Comparison of ENCODE assay signal across 8 cellular contexts in genomic region chr21:44880762-44881585, GRCh38. TPM values are rescaled to one million over a fixed set of nuclear protein-coding genes. Genes with fewer than 3 reads are reported as not detected.
DNase-seq lines count a peak whose midpoint lies in the region; ATAC-seq, FAIRE-seq and TF ChIP-seq lines count a peak whose summit lies in the region.

No MANE protein-coding gene starts in this region.

- no peaks in the 10 kb centered on the region for H3K9me3 Mint-ChIP-seq in activated CD4-positive, alpha-beta memory T cell treated with anti-CD3 and anti-CD28 coated beads, Interleukin-2, amount 10 ng/mL, durations not matched to agents 7 days and 5 days

- POLR2A ChIA-PET in A549 (lab: Yijun Ruan, JAX): interaction anchor here (1.1 kb wide), 1 partner anchor 47 kb away, joined by 3 read pairs; no protein-coding TSS in a partner anchor
- POLR2A ChIA-PET in activated CD4-positive, alpha-beta memory T cell treated with anti-CD3 and anti-CD28 coated beads, Interleukin-2, amount 10 ng/mL, durations not matched to agents 7 days and 5 days (lab: Charles Lee): interaction anchor here (1.0 to 1.5 kb wide), 3 partner anchors 8 to 52 kb away, joined by 3 to 5 read pairs (median 4); no protein-coding TSS in a partner anchor

- TF ChIP-seq RAD21 in A549 (conservative IDR thresholded peaks at IDR 0.05 in 1 of 2, IDR thresholded peaks at IDR 0.05 in 1 of 2): no peak

- H3K27ac ChIP-seq in A549: peak overlapping the region; percentile 22 to 43; a peak in 5 of 6 replicates

- peaks cover 15% of the 10 kb centered on the region for H3K36me3 Mint-ChIP-seq in activated CD4-positive, alpha-beta memory T cell treated with anti-CD3 and anti-CD28 coated beads, Interleukin-2, amount 10 ng/mL, durations not matched to agents 7 days and 5 days (ENCODE audit: low read depth)

- no peaks in the 10 kb centered on the region for H3K9me3 ChIP-seq in A549

- no peak overlapping the region for H3K4me3 ChIP-seq in A549

- H3K4me3 Mint-ChIP-seq in activated CD4-positive, alpha-beta memory T cell treated with anti-CD3 and anti-CD28 coated beads, Interleukin-2, amount 10 ng/mL, durations not matched to agents 7 days and 5 days: no peak overlapping the region

- no peaks in the 10 kb centered on the region for H3K27me3 Mint-ChIP-seq in activated CD4-positive, alpha-beta memory T cell treated with anti-CD3 and anti-CD28 coated beads, Interleukin-2, amount 10 ng/mL, durations not matched to agents 7 days and 5 days

- TF ChIP-seq EP300 in A549 (IDR thresholded peaks at IDR 0.05): no peak

- no peak for FAIRE-seq in A549 (lab: Jason Lieb, UNC)

- no peak for TF ChIP-seq CTCF in A549 (IDR thresholded peaks at IDR 0.05)

- peaks cover 28% of the 10 kb centered on the region for H3K4me1 ChIP-seq in A549

- peak overlapping the region; percentile 69 for H3K27ac Mint-ChIP-seq in activated CD4-positive, alpha-beta memory T cell treated with anti-CD3 and anti-CD28 coated beads, Interleukin-2, amount 10 ng/mL, durations not matched to agents 7 days and 5 days

- H3K4me1 Mint-ChIP-seq in activated CD4-positive, alpha-beta memory T cell treated with anti-CD3 and anti-CD28 coated beads, Interleukin-2, amount 10 ng/mL, durations not matched to agents 7 days and 5 days: peaks cover 30% of the 10 kb centered on the region

- peak overlapping the region; percentile 28; the same call in 2 of the 3 replicates for H3K4me2 ChIP-seq in A549

- 31% methylated on average over 6 of the region's 6 CpGs for WGBS in A549 (ENCODE audit: missing lambda C conversion rate)

- DNase-seq in A549 (ENCODE audit: low read depth in 1 of 2, low spot score in 1 of 2) (no peak), HT1080 (ENCODE audit: low read depth) (peak; percentile 81), iris pigment epithelial cell (ENCODE audit: low read depth) (peak; percentile 75), cerebellar cortex (ENCODE audit: low spot score) (no peak), NCI-H2081 (lab: John Stamatoyannopoulos, UW) (no peak), NCI-H2171 treated with DMSO at 0.1 percent for 48 hours (lab: John Stamatoyannopoulos, UW) (no peak)
- DNase-seq in activated CD4-positive, alpha-beta memory T cell treated with anti-CD3 and anti-CD28 coated beads, Interleukin-2, amount 10 ng/mL, durations not matched to agents 7 days and 5 days: no peak

- ATAC-seq in A549 (no peak), GM21576 (IDR thresholded peaks at IDR 0.05; ENCODE audit: unreplicated experiment) (no peak)

- TF ChIP-seq POLR2A in A549 (IDR thresholded peaks at IDR 0.05; ENCODE audit: low read length): no peak

- CTCF ChIA-PET in A549 (lab: Yijun Ruan, JAX): interaction anchor here (1.0 to 3.1 kb wide), 6 partner anchors 12 to 87 kb away, joined by 3 to 18 read pairs (median 4); no protein-coding TSS in a partner anchor
- CTCF ChIA-PET in activated CD4-positive, alpha-beta memory T cell treated with anti-CD3 and anti-CD28 coated beads, Interleukin-2, amount 10 ng/mL, durations not matched to agents 7 days and 5 days (lab: Charles Lee): interaction anchor here (1.0 to 3.1 kb wide), 4 partner anchors 33 to 81 kb away, joined by 4 to 11 read pairs (median 4); partner anchors contain the start of gene UBE2G2

TF ChIP-seq in A549, 52 proteins besides CTCF, POLR2A, EP300 and RAD21:
- TF ChIP-seq, protein P1, sequence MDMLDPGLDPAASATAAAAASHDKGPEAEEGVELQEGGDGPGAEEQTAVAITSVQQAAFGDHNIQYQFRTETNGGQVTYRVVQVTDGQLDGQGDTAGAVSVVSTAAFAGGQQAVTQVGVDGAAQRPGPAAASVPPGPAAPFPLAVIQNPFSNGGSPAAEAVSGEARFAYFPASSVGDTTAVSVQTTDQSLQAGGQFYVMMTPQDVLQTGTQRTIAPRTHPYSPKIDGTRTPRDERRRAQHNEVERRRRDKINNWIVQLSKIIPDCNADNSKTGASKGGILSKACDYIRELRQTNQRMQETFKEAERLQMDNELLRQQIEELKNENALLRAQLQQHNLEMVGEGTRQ (IDR thresholded peaks at IDR 0.05): no peak
- TF ChIP-seq NFE2L2 (conservative IDR thresholded peaks at IDR 0.05; ENCODE audit: low read length) (no peak), MAZ (IDR thresholded peaks at IDR 0.05; ENCODE audit: borderline replicate concordance, low read depth, low read length) (no peak), EHF (CRISPR knock-in tag; IDR thresholded peaks at IDR 0.05) (no peak)
- TF ChIP-seq, protein P2, sequence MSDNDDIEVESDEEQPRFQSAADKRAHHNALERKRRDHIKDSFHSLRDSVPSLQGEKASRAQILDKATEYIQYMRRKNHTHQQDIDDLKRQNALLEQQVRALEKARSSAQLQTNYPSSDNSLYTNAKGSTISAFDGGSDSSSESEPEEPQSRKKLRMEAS (IDR thresholded peaks at IDR 0.05): no peak

RNA-seq across cellular contexts. Expression of gene PTTG1IP, which starts 7.5 kb away (rescaled TPM):
- 97.6 and 99.4 TPM in 2 replicates for polyA plus RNA-seq in A549 (2011; rRNA removed)
- 49.3 and 65.6 TPM in 2 replicates for polyA plus RNA-seq in A549 (2012; cell fraction: cytosol; rRNA removed)
- polyA plus RNA-seq in A549 (2012; cell fraction: nucleus; rRNA removed): 52.1 and 60.9 TPM in 2 replicates
- 93.2 to 103 TPM (median 98.7 TPM) in 3 replicates for polyA plus RNA-seq in A549 (2017; fragmentation: RNase III; extraction: RNeasy Plus Mini Kit Qiagen cat#74134 plus additional on column Dnase treatment)
- polyA minus RNA-seq in A549 (2011; rRNA and poly(A)+ RNA removed): 51.4 and 52.1 TPM in 2 replicates
- 377 and 408 TPM in 2 replicates for total RNA-seq in HT1080 (2014; rRNA removed; shearing (Covaris generic))
- 335 and 348 TPM in 2 replicates for polyA plus RNA-seq in HT1080 (2015; cell fraction: cytosol; rRNA removed)
- polyA plus RNA-seq in HT1080 (2015; cell fraction: nucleus; rRNA removed): 228 and 231 TPM in 2 replicates
- total RNA-seq in activated CD4-positive, alpha-beta memory T cell treated with anti-CD3 and anti-CD28 coated beads, Interleukin-2, amount 10 ng/mL, durations not matched to agents 7 days and 5 days: 10 to 100 TPM; 80.3 to 82.6 TPM

RNA-seq across cellular contexts. Expression of gene ITGB2, which starts 39.7 kb away (rescaled TPM):
- polyA plus RNA-seq in A549 (2011; rRNA removed) (0.59 and 0.62 TPM in 2 replicates), A549 (2017; fragmentation: RNase III; extraction: RNeasy Plus Mini Kit Qiagen cat#74134 plus additional on column Dnase treatment) (0.34 to 0.54 TPM (median 0.46 TPM) in 3 replicates)
- polyA plus RNA-seq in A549 (2012; cell fraction: cytosol; rRNA removed): 0.27 and 0.32 TPM in 2 replicates
- 0.65 and 1.1 TPM in 2 replicates for polyA plus RNA-seq in A549 (2012; cell fraction: nucleus; rRNA removed)
- 0.29 and 1.1 TPM in 2 replicates for polyA minus RNA-seq in A549 (2011; rRNA and poly(A)+ RNA removed)
- 1.6 and 1.8 TPM in 2 replicates for total RNA-seq in HT1080 (2014; rRNA removed; shearing (Covaris generic))
- polyA plus RNA-seq in HT1080 (2015; cell fraction: cytosol; rRNA removed): 4.4 and 5.4 TPM in 2 replicates
- 6.5 and 8.3 TPM in 2 replicates for polyA plus RNA-seq in HT1080 (2015; cell fraction: nucleus; rRNA removed)
- total RNA-seq in activated CD4-positive, alpha-beta memory T cell treated with anti-CD3 and anti-CD28 coated beads, Interleukin-2, amount 10 ng/mL, durations not matched to agents 7 days and 5 days: 100 to 1,000 TPM; 631 to 642 TPM

RNA-seq across cellular contexts. Expression of gene SLX9, which starts 58.9 kb away (rescaled TPM):
- polyA plus RNA-seq in A549 (2011; rRNA removed): 12.7 and 26.9 TPM in 2 replicates
- polyA plus RNA-seq in A549 (2012; cell fraction: cytosol; rRNA removed): 46.9 and 53.8 TPM in 2 replicates
- 34.0 and 36.1 TPM in 2 replicates for polyA plus RNA-seq in A549 (2012; cell fraction: nucleus; rRNA removed)
- polyA plus RNA-seq in A549 (2017; fragmentation: RNase III; extraction: RNeasy Plus Mini Kit Qiagen cat#74134 plus additional on column Dnase treatment): 40.4 to 43.1 TPM (median 40.6 TPM) in 3 replicates
- polyA minus RNA-seq in A549 (2011; rRNA and poly(A)+ RNA removed): 6.0 and 9.4 TPM in 2 replicates
- total RNA-seq in HT1080 (2014; rRNA removed; shearing (Covaris generic)): 26.3 and 31.2 TPM in 2 replicates
- polyA plus RNA-seq in HT1080 (2015; cell fraction: cytosol; rRNA removed): 18.0 and 22.7 TPM in 2 replicates
- 10.4 and 14.0 TPM in 2 replicates for polyA plus RNA-seq in HT1080 (2015; cell fraction: nucleus; rRNA removed)
- total RNA-seq in activated CD4-positive, alpha-beta memory T cell treated with anti-CD3 and anti-CD28 coated beads, Interleukin-2, amount 10 ng/mL, durations not matched to agents 7 days and 5 days: 10 to 100 TPM; 42.4 to 47.0 TPM

Comparison
In these comparisons a context has a peak if more than half of its experiments do, and no peak if none do; other contexts are left out.
1. DNase-seq: peak in HT1080 (single experiment) and iris pigment epithelial cell (single experiment); none in A549 (0 of 2), activated CD4-positive, alpha-beta memory T cell treated with anti-CD3 and anti-CD28 coated beads, Interleukin-2, amount 10 ng/mL, durations not matched to agents 7 days and 5 days (single experiment), cerebellar cortex (single experiment), NCI-H2081 (0 of 2) and NCI-H2171 treated with DMSO at 0.1 percent for 48 hours (single experiment).
2. RNA of gene ITGB2, which starts 39.7 kb away (total RNA-seq): 631 to 642 TPM in activated CD4-positive, alpha-beta memory T cell treated with anti-CD3 and anti-CD28 coated beads, Interleukin-2, amount 10 ng/mL, durations not matched to agents 7 days and 5 days; 1.6 to 1.8 TPM in HT1080; every median in the first group is over 100 times any median in the second.